Comparison of ENCODE assay signal across 1 cellular context in the genomic region with DNA sequence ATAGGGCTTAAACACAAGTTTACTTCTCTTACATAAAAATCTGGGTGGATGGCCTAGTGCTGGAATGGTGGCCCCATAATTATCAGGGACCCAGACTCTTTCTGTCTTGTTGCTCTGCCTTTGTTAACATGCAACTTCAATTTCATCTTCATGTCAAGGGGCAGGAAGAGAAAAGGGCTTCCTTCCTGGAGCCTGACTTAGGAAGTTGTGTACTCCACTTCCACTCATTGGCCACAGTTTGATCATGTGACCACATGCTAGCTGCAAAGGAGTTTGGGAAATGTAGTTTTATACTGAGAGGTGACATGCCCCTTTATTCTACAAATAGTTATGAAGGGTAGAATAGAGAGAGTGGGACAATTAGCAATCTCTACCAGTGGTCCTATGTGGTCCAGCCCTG.
TF ChIP-seq lines count a peak whose summit lies in the region.

No MANE protein-coding gene starts in this region.

TF ChIP-seq in WTC11, 78 proteins besides CTCF, POLR2A, EP300 and RAD21 (continued from another document):
- TF ChIP-seq OVOL2 (CRISPR knock-in tag; IDR thresholded peaks at IDR 0.05; ENCODE audit: borderline replicate concordance) = no peak
- TF ChIP-seq ZNF423 (CRISPR knock-in tag; IDR thresholded peaks at IDR 0.05) = no peak
- TF ChIP-seq NFYB (CRISPR knock-in tag; conservative IDR thresholded peaks at IDR 0.05; ENCODE audit: low read depth) = peak; percentile 66; the same call in 1 of the 2 replicates
